8 cellular contexts compared by ENCODE assay signal in the genomic region with DNA sequence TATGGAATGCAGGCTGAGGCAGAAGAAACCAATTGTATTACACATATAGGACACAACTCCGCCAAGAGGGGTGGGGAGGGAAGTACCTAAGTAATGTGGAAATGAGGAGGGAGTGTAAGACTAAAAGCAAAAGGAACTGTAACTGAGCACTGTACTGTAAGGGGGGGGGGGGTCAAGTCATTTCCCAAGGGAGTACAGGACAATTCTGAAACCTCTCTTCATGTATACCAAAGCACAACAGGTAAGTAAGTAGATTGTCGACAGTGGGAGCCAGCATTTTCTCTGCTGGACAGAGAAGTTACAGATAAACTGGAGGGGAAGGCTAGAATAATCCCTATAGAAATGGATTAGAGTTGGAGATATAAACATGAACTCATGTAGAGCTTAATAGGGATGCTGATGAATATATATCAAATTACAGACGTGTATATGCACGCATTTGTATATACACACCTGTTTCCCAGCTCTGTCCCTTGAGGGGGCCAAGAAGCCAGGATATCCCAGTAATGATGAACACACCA. TPM values are rescaled to one million over a fixed set of nuclear protein-coding genes. Genes with fewer than 3 reads are reported as not detected.
DNase-seq lines count a peak whose midpoint lies in the region; ATAC-seq, FAIRE-seq and TF ChIP-seq lines count a peak whose summit lies in the region.
"Had no signal": no experiment of that assay in that cellular context is flagged by ENCODE, and none has a peak within 500 bp of the region (broad histone marks: within the 10 kb centered on the region; RNA-seq: fewer than 3 reads in every experiment).

No MANE protein-coding gene starts in this region.

- no peaks in the 10 kb centered on the region for H3K27me3 Mint-ChIP-seq in progenitor cell of endocrine pancreas

- no peak for FAIRE-seq in bronchial epithelial cell (lab: Jason Lieb, UNC)

- peak overlapping the region; percentile 9 for H3K27ac Mint-ChIP-seq in progenitor cell of endocrine pancreas

- no peak for ATAC-seq in GM21737 (IDR thresholded peaks at IDR 0.05; ENCODE audit: unreplicated experiment)
- ATAC-seq in GM18520 (IDR thresholded peaks at IDR 0.05; ENCODE audit: unreplicated experiment), result no peak

- H3K36me3 ChIP-seq in bronchial epithelial cell (ENCODE audit: control insufficient read depth, insufficient read depth, low read length), result peaks cover 3% of the 10 kb centered on the region

- no peak for TF ChIP-seq CTCF in GM12865 (IDR thresholded peaks at IDR 0.05; ENCODE audit: insufficient read depth, low read depth, low read length, missing control alignments)
- no peak for TF ChIP-seq CTCF in bronchial epithelial cell (IDR thresholded peaks at IDR 0.05; ENCODE audit: insufficient read depth, low read length, severe bottlenecking)
- no peak for TF ChIP-seq CTCF in progenitor cell of endocrine pancreas (IDR thresholded peaks at IDR 0.05; ENCODE audit: unreplicated experiment)

- H3K9me3 Mint-ChIP-seq in progenitor cell of endocrine pancreas (ENCODE audit: low read depth), result no peaks in the 10 kb centered on the region

- peak; percentile 54 for DNase-seq in GM12865 (ENCODE audit: low read depth)
- peak; percentile 62 for DNase-seq in MV-4-11 (lab: John Stamatoyannopoulos, UW)
- peak; percentile 63 for DNase-seq in bronchial epithelial cell (ENCODE audit: low read depth)
- no peak for DNase-seq in progenitor cell of endocrine pancreas (ENCODE audit: low spot score, unreplicated experiment)
- no peak for DNase-seq in COLO668 (lab: John Stamatoyannopoulos, UW; ENCODE audit: unreplicated experiment)
- DNase-seq: amniotic stem cell had no signal

- H3K36me3 Mint-ChIP-seq in progenitor cell of endocrine pancreas (ENCODE audit: insufficient read depth), result peaks cover 2% of the 10 kb centered on the region

- H3K4me1 Mint-ChIP-seq in progenitor cell of endocrine pancreas (ENCODE audit: low read depth), result peaks cover 54% of the 10 kb centered on the region

- H3K4me3 ChIP-seq in GM12865 (ENCODE audit: low read depth, low read length), result no peak overlapping the region; the same call in 1 of the 2 replicates
- no peak overlapping the region for H3K4me3 ChIP-seq in bronchial epithelial cell (ENCODE audit: low read depth, low read length)

- H3K27me3 ChIP-seq in bronchial epithelial cell (ENCODE audit: control insufficient read depth, insufficient read depth, low read length), result no peaks in the 10 kb centered on the region

- H3K4me3 Mint-ChIP-seq in progenitor cell of endocrine pancreas (ENCODE audit: low read depth), result peak overlapping the region; percentile 5

RNA-seq across cellular contexts. Expression of a gene that starts 6.4 kb away (rescaled TPM):
- total RNA-seq in bronchial epithelial cell, result 150 and 165 TPM in 2 replicates
- total RNA-seq in progenitor cell of endocrine pancreas, result 368 and 373 TPM in 2 replicates

Comparison
In these comparisons a context has a peak if more than half of its experiments do, and no peak if none do; other contexts are left out.
1. DNase-seq: peak in GM12865 (single experiment), MV-4-11 (single experiment) and bronchial epithelial cell (single experiment); none in progenitor cell of endocrine pancreas (single experiment) and COLO668 (single experiment).